In the genomic region with DNA sequence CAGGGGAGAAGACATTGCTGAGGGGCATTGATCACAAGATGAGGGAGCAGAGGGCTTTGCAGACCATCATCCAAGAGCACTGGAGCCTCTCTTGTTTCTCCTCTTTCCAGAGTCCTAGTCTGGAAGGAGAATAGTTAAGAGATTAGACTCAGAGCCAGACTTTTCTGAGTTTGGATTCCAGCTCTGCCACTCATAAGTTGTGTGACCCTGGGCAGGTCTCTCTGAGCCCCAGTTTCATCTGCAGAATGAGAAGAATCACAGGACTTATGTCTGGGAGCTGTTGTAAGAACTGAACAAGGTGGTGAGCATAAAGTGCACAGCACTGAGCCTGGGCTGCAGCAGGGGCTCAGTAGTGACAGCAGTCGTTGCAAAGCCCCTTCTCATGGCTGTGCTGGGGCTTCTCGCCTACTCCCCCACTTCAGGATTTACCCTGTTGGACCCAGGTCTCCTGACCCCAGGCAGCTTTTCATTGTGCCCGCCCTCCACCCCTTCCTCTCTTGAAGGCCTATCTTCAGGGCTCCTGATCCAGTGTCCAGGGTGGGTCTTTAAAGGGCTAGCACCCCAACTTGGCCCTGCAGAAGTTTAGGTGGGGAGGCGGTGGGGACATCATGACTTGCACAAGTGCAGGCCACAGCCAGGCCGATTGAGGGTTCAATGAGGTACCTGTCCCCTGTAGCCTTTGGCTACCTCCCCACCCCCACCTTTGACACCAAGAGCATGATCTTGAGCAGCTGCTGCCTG, we compare ENCODE assay signal across 15 cellular contexts. TPM values are rescaled to one million over a fixed set of nuclear protein-coding genes. Genes with fewer than 3 reads are reported as not detected.
DNase-seq lines count a peak whose midpoint lies in the region; ATAC-seq, FAIRE-seq and TF ChIP-seq lines count a peak whose summit lies in the region.
"Had no signal": no experiment of that assay in that cellular context is flagged by ENCODE, and none has a peak within 500 bp of the region (broad histone marks: within the 10 kb centered on the region; RNA-seq: fewer than 3 reads in every experiment).

No MANE protein-coding gene starts in this region.

- H3K9ac ChIP-seq in endothelial cell of umbilical vein (replicated peaks; ENCODE audit: extremely low read depth, insufficient read depth, low read length): peak overlapping the region; percentile 98

- peaks cover 3% of the 10 kb centered on the region for H3K27me3 Mint-ChIP-seq in nephron (ENCODE audit: low read depth)

- dilution Hi-C loops in endothelial cell of umbilical vein (cut with MboI; ENCODE audit: extremely low pct_ligation_motif_present, low sequenced_read_pairs): no loop called here

- TF ChIP-seq POLR2A in endothelial cell of umbilical vein (IDR thresholded peaks at IDR 0.05; ENCODE audit: low read depth, low read length) (peak; percentile 9), upper lobe of left lung (IDR thresholded peaks at IDR 0.05) (no peak)

- H3K36me3 Mint-ChIP-seq in nephron (ENCODE audit: low read depth): peaks cover 8% of the 10 kb centered on the region
- H3K36me3 Mint-ChIP-seq: activated naive CD4-positive, alpha-beta T cell treated with anti-CD3 and anti-CD28 coated beads, Interleukin-2, amount 10 ng/mL, durations not matched to agents 7 days and 5 days; naive thymus-derived CD4-positive, alpha-beta T cell had no signal

- no peak for TF ChIP-seq EP300 in upper lobe of left lung (IDR thresholded peaks at IDR 0.05)

- CTCF ChIA-PET in RWPE1 (lab: Yijun Ruan, JAX) (interaction anchor here (0.6 to 1.2 kb wide), 4 partner anchors 14 to 1264 kb away, joined by 3 to 6 read pairs (median 4); no protein-coding TSS in a partner anchor), endothelial cell of umbilical vein (lab: Charles Lee) (interaction anchor here (0.9 to 6.8 kb wide), 13 partner anchors 11 to 183 kb away, joined by 3 to 52 read pairs (median 5); partner anchors contain the start of gene RBM22)

- peaks cover 46% of the 10 kb centered on the region for H3K79me2 ChIP-seq in endothelial cell of umbilical vein (ENCODE audit: control insufficient read depth, insufficient read depth, low read length)

- peaks cover 86% of the 10 kb centered on the region for H3K4me1 Mint-ChIP-seq in nephron
- H3K4me1 Mint-ChIP-seq: activated CD4-positive, alpha-beta T cell treated with anti-CD3 and anti-CD28 coated beads for 36 hours; activated naive CD4-positive, alpha-beta T cell treated with anti-CD3 and anti-CD28 coated beads, Interleukin-2, amount 10 ng/mL, durations not matched to agents 7 days and 5 days had no signal

- H3K36me3 ChIP-seq in endothelial cell of umbilical vein (ENCODE audit: control insufficient read depth in 2 of 2, extremely low read depth in 1 of 2, insufficient read depth in 2 of 2, low read length in 2 of 2): peaks cover 0 to 5% of the 10 kb centered on the region in 2 experiments
- no peaks in the 10 kb centered on the region for H3K36me3 ChIP-seq in upper lobe of left lung

- H3K27ac ChIP-seq in RWPE1 (peak overlapping the region; percentile 96), endothelial cell of umbilical vein (ENCODE audit: insufficient read depth, low read depth, low read length) (peak overlapping the region; percentile 98), upper lobe of left lung (peak overlapping the region; percentile 82 to 91 (median 84))

- H3K27me3 ChIP-seq in endothelial cell of umbilical vein (ENCODE audit: control insufficient read depth in 2 of 2, insufficient read depth in 2 of 2, low read length in 2 of 2) (no peaks in the 10 kb centered on the region), upper lobe of left lung (no peaks in the 10 kb centered on the region)

- no TSS peak for BruUV-seq in endothelial cell of umbilical vein (replicated peaks; lab: Mats Ljungman, UMichigan)

- H3K4me3 Mint-ChIP-seq in nephron: peak overlapping the region; percentile 81 to 91 (median 82)
- H3K4me3 Mint-ChIP-seq: activated CD4-positive, alpha-beta T cell treated with anti-CD3 and anti-CD28 coated beads for 36 hours; activated naive CD4-positive, alpha-beta T cell treated with anti-CD3 and anti-CD28 coated beads, Interleukin-2, amount 10 ng/mL, durations not matched to agents 7 days and 5 days; naive thymus-derived CD4-positive, alpha-beta T cell had no signal

- no peaks in the 10 kb centered on the region for H3K9me1 ChIP-seq in endothelial cell of umbilical vein (replicated peaks; ENCODE audit: control insufficient read depth, extremely low read depth, insufficient read depth, low read length)

- ATAC-seq in upper lobe of left lung (ENCODE audit: low FRiP score in 2 of 2): no peak
- ATAC-seq: activated CD4-positive, alpha-beta T cell treated with anti-CD3 and anti-CD28 coated beads for 36 hours; naive thymus-derived CD4-positive, alpha-beta T cell had no signal

- H3K9me3 ChIP-seq in endothelial cell of umbilical vein (replicated peaks; ENCODE audit: control insufficient read depth, insufficient read depth, low read length) (no peaks in the 10 kb centered on the region), upper lobe of left lung (no peaks in the 10 kb centered on the region)

- no peak for FAIRE-seq in endothelial cell of umbilical vein (lab: Jason Lieb, UNC)

- DNase-seq in RWPE1 (ENCODE audit: low spot score) (no peak), endothelial cell of umbilical vein (ENCODE audit: low read depth, low spot score) (no peak), upper lobe of left lung (no peak), NCI-H1092 treated with DMSO at 0.1 percent for 48 hours (lab: John Stamatoyannopoulos, UW) (no peak), islet precursor cell (no peak), GM19240 (ENCODE audit: insufficient read length, low spot score) (no peak), middle frontal gyrus (ENCODE audit: extremely low spot score, low spot score) (no peak)
- DNase-seq: activated CD4-positive, alpha-beta T cell treated with anti-CD3 and anti-CD28 coated beads for 36 hours; activated naive CD4-positive, alpha-beta T cell treated with anti-CD3 and anti-CD28 coated beads, Interleukin-2, amount 10 ng/mL, durations not matched to agents 7 days and 5 days; DND-41; naive thymus-derived CD4-positive, alpha-beta T cell; NCI-H1694 treated with DMSO at 0.1 percent for 48 hours had no signal

- H3K4me3 ChIP-seq in endothelial cell of umbilical vein (replicated peaks in 1 of 3; ENCODE audit: insufficient read depth in 1 of 3, low read depth in 1 of 3, low read length in 3 of 3) (peak overlapping the region in 2 of 3 experiments; percentile 60 to 73), upper lobe of left lung (peak overlapping the region in 1 of 4 donors; percentile 41)

- no peak overlapping the region for H2AFZ ChIP-seq in endothelial cell of umbilical vein (ENCODE audit: low read depth, low read length)

- H3K4me1 ChIP-seq in endothelial cell of umbilical vein (ENCODE audit: control insufficient read depth, extremely low read depth, insufficient read depth, low read length) (peaks cover 71% of the 10 kb centered on the region), upper lobe of left lung (peaks cover 74 to 84% (median 79%) of the 10 kb centered on the region in 4 donors)

- POLR2A ChIA-PET in RWPE1 (lab: Yijun Ruan, JAX; ENCODE audit: low non-redundant PET): no interaction called here
- POLR2A ChIA-PET in endothelial cell of umbilical vein (lab: Charles Lee): interaction anchor here (1.0 to 1.5 kb wide), 3 partner anchors 11 to 52 kb away, joined by 3 to 4 read pairs (median 3); no protein-coding TSS in a partner anchor

- peak overlapping the region; percentile 96 to 98 (median 97) for H3K27ac Mint-ChIP-seq in nephron
- H3K27ac Mint-ChIP-seq: activated CD4-positive, alpha-beta T cell treated with anti-CD3 and anti-CD28 coated beads for 36 hours; activated naive CD4-positive, alpha-beta T cell treated with anti-CD3 and anti-CD28 coated beads, Interleukin-2, amount 10 ng/mL, durations not matched to agents 7 days and 5 days had no signal

- peak overlapping the region; percentile 78 for H3K4me2 ChIP-seq in endothelial cell of umbilical vein (ENCODE audit: insufficient read depth, low read length)

- WGBS in upper lobe of left lung, 2 donors: 57% methylated on average over 5 of the region's 5 CpGs; no CpG with 5 or more reads in 1 of the 2 donors

- no peaks in the 10 kb centered on the region for H3K9me3 Mint-ChIP-seq in nephron
- H3K9me3 Mint-ChIP-seq: activated naive CD4-positive, alpha-beta T cell treated with anti-CD3 and anti-CD28 coated beads, Interleukin-2, amount 10 ng/mL, durations not matched to agents 7 days and 5 days had no signal

- H4K20me1 ChIP-seq in endothelial cell of umbilical vein (replicated peaks; ENCODE audit: control insufficient read depth, extremely low read depth, insufficient read depth, low read length): no peaks in the 10 kb centered on the region

- intact Hi-C loops in endothelial cell of umbilical vein (cut with micrococcal nuclease): loop anchor here (1.0 to 2.0 kb wide), 6 partner anchors 11 to 191 kb away; no protein-coding TSS in a partner anchor

- TF ChIP-seq CTCF in RWPE1 (conservative IDR thresholded peaks at IDR 0.05; ENCODE audit: low read depth) (no peak), endothelial cell of umbilical vein (IDR thresholded peaks at IDR 0.05; ENCODE audit: extremely low read depth in 1 of 2, insufficient read depth in 1 of 2, low read depth in 1 of 2, low read length in 2 of 2) (no peak), nephron (IDR thresholded peaks at IDR 0.05; ENCODE audit: unreplicated experiment in 3 of 3) (no peak), upper lobe of left lung (IDR thresholded peaks at IDR 0.05) (no peak)

RNA-seq across cellular contexts. Expression of gene SYNPO, which starts 1.5 kb away (rescaled TPM):
- 93.9 and 121 TPM in 2 replicates for total RNA-seq in endothelial cell of umbilical vein
- 56.9 and 68.4 TPM in 2 replicates for polyA plus RNA-seq in endothelial cell of umbilical vein
- 58.1 and 70.3 TPM in 2 replicates for polyA plus RNA-seq in endothelial cell of umbilical vein (2011; cell fraction: cytosol; rRNA removed)
- 80.9 and 110 TPM in 2 replicates for polyA plus RNA-seq in endothelial cell of umbilical vein (2011; cell fraction: nucleus; rRNA removed)
- polyA plus RNA-seq in endothelial cell of umbilical vein (2012): 58.3 and 66.7 TPM in 2 replicates
- 84.2 and 147 TPM in 2 replicates for polyA minus RNA-seq in endothelial cell of umbilical vein
- 8.7 TPM for polyA minus RNA-seq in endothelial cell of umbilical vein (2011; cell fraction: cytosol; rRNA and poly(A)+ RNA removed)
- 66.6 and 71.2 TPM in 2 replicates for polyA minus RNA-seq in endothelial cell of umbilical vein (2011; cell fraction: nucleus; rRNA and poly(A)+ RNA removed)
- 100 to 1,000 TPM in 2 of 6 donors, 10 to 100 TPM in 4; 41.9 to 150 (median 84.3) TPM for total RNA-seq in upper lobe of left lung
- polyA plus RNA-seq: naive thymus-derived CD4-positive, alpha-beta T cell had no signal

RNA-seq across cellular contexts. Expression of gene MYOZ3, which starts 19.1 kb away (rescaled TPM):
- total RNA-seq in endothelial cell of umbilical vein: 1.1 and 1.2 TPM in 2 replicates
- polyA plus RNA-seq in endothelial cell of umbilical vein: 0.43 and 0.59 TPM in 2 replicates
- 0.27 and 0.37 TPM in 2 replicates for polyA plus RNA-seq in endothelial cell of umbilical vein (2011; cell fraction: cytosol; rRNA removed)
- polyA plus RNA-seq in endothelial cell of umbilical vein (2011; cell fraction: nucleus; rRNA removed): 0.55 and 0.80 TPM in 2 replicates
- 0.28 and 0.67 TPM in 2 replicates for polyA plus RNA-seq in endothelial cell of umbilical vein (2012)
- 0.68 and 0.75 TPM in 2 replicates for polyA minus RNA-seq in endothelial cell of umbilical vein
- not detected for polyA minus RNA-seq in endothelial cell of umbilical vein (2011; cell fraction: cytosol; rRNA and poly(A)+ RNA removed)
- 0.77 and 1.1 TPM in 2 replicates for polyA minus RNA-seq in endothelial cell of umbilical vein (2011; cell fraction: nucleus; rRNA and poly(A)+ RNA removed)
- total RNA-seq in upper lobe of left lung: 1 to 10 TPM in 2 of 6 donors, under 1 TPM in 3, not detected in 1; 0.61 to 2.8 (median 0.89) TPM
- total RNA-seq: H4; naive thymus-derived CD4-positive, alpha-beta T cell; RPMI7951 had no signal

RNA-seq across cellular contexts. Expression of gene RBM22, which starts 58.9 kb away (rescaled TPM):
- total RNA-seq in endothelial cell of umbilical vein (44.4 and 51.2 TPM in 2 replicates), upper lobe of left lung (10 to 100 TPM; 22.6 to 46.7 (median 37.6) TPM)
- 37.0 and 41.8 TPM in 2 replicates for polyA plus RNA-seq in endothelial cell of umbilical vein
- 39.8 and 41.8 TPM in 2 replicates for polyA plus RNA-seq in endothelial cell of umbilical vein (2011; cell fraction: cytosol; rRNA removed)
- 85.3 and 110 TPM in 2 replicates for polyA plus RNA-seq in endothelial cell of umbilical vein (2011; cell fraction: nucleus; rRNA removed)
- 33.1 and 42.8 TPM in 2 replicates for polyA plus RNA-seq in endothelial cell of umbilical vein (2012)
- polyA minus RNA-seq in endothelial cell of umbilical vein: 34.4 and 36.8 TPM in 2 replicates
- 18.9 TPM for polyA minus RNA-seq in endothelial cell of umbilical vein (2011; cell fraction: cytosol; rRNA and poly(A)+ RNA removed)
- polyA minus RNA-seq in endothelial cell of umbilical vein (2011; cell fraction: nucleus; rRNA and poly(A)+ RNA removed): 40.7 and 55.0 TPM in 2 replicates
